In the genomic region with DNA sequence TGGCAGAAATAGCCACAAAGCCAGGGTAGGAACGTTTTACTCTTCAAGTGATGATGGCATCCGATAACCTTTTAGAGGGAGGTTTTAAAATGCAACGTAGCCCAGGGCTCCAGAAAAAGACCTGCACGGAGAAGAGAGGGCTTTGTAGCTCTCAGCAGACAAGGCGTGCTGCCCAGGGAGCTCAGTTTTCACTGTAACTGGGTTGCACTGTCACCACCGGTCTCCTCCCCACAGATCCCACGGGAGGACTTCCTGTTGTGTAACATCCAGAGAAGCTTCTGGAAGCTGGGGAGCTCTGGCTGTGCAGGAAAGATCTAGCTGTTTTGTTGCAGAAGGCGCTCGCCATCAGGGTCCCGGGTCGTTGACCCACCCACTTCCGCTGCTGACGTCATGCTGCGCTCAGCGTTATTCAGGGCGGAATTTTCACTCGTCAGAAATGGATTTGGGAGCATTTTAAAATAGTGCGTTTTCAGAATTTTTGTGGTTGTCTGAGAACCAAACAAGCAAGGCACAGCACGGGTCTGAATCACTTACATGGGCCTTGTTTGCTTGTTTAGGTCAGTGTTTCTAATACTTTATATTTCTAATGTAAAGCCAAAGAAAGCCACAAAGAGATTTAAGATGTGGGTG, we compare ENCODE assay signal across 10 cellular contexts. TPM values are rescaled to one million over a fixed set of nuclear protein-coding genes. Genes with fewer than 3 reads are reported as not detected.
DNase-seq lines count a peak whose midpoint lies in the region; ATAC-seq and TF ChIP-seq lines count a peak whose summit lies in the region.
"Had no signal": no experiment of that assay in that cellular context is flagged by ENCODE, and none has a peak within 500 bp of the region (broad histone marks: within the 10 kb centered on the region; RNA-seq: fewer than 3 reads in every experiment).

No MANE protein-coding gene starts in this region.

- peak overlapping the region; percentile 60 to 68 for H3K27ac ChIP-seq in ovary

- TF ChIP-seq CTCF in AG10803 (conservative IDR thresholded peaks at IDR 0.05; ENCODE audit: low read length) (no peak), glutamatergic neuron (IDR thresholded peaks at IDR 0.05; ENCODE audit: partially characterized antibody, unreplicated experiment) (no peak), ovary (IDR thresholded peaks at IDR 0.05) (no peak)

- intact Hi-C loops in ovary (cut with DNase I): no loop called here

- DNase-seq in AG10803 (ENCODE audit: low read depth): peak; percentile 88
- DNase-seq in T1000 (lab: John Stamatoyannopoulos, UW): peak; percentile 87
- no peak for DNase-seq in glutamatergic neuron
- DNase-seq in ovary: peak; percentile 75 to 87 (median 83)
- no peak for DNase-seq in DMS53 treated with DMSO at 0.1 percent for 48 hours (lab: John Stamatoyannopoulos, UW; ENCODE audit: unreplicated experiment)
- no peak for DNase-seq in activated CD8-positive, alpha-beta memory T cell treated with anti-CD3 and anti-CD28 coated beads, Interleukin-2, amount 10 ng/mL, durations not matched to agents 7 days and 5 days
- DNase-seq in NCI-H1105 (lab: John Stamatoyannopoulos, UW): no peak
- DNase-seq in KG1 (lab: John Stamatoyannopoulos, UW): no peak
- DNase-seq: CD4-positive, alpha-beta T cell had no signal

- peak overlapping the region; percentile 66 for H3K27ac Mint-ChIP-seq in glutamatergic neuron (ENCODE audit: unreplicated experiment)
- H3K27ac Mint-ChIP-seq in activated CD8-positive, alpha-beta memory T cell treated with anti-CD3 and anti-CD28 coated beads, Interleukin-2, amount 10 ng/mL, durations not matched to agents 7 days and 5 days: no peak overlapping the region
- H3K27ac Mint-ChIP-seq: CD4-positive, alpha-beta T cell had no signal

- peaks cover 41% of the 10 kb centered on the region for H3K4me1 Mint-ChIP-seq in glutamatergic neuron (ENCODE audit: low read depth, unreplicated experiment)
- no peaks in the 10 kb centered on the region for H3K4me1 Mint-ChIP-seq in activated CD8-positive, alpha-beta memory T cell treated with anti-CD3 and anti-CD28 coated beads, Interleukin-2, amount 10 ng/mL, durations not matched to agents 7 days and 5 days

- peaks cover 6% of the 10 kb centered on the region for H3K9me3 Mint-ChIP-seq in glutamatergic neuron (ENCODE audit: unreplicated experiment)
- H3K9me3 Mint-ChIP-seq in activated CD8-positive, alpha-beta memory T cell treated with anti-CD3 and anti-CD28 coated beads, Interleukin-2, amount 10 ng/mL, durations not matched to agents 7 days and 5 days (ENCODE audit: low read depth): no peaks in the 10 kb centered on the region
- H3K9me3 Mint-ChIP-seq: CD4-positive, alpha-beta T cell had no signal

- ATAC-seq in activated CD8-positive, alpha-beta memory T cell treated with anti-CD3 and anti-CD28 coated beads, Interleukin-2, amount 10 ng/mL, durations not matched to agents 7 days and 5 days: no peak
- ATAC-seq: Panc1 had no signal

- no peak for TF ChIP-seq EP300 in ovary (IDR thresholded peaks at IDR 0.05)

- H3K4me3 ChIP-seq in AG10803 (ENCODE audit: low read length) (no peak overlapping the region; the same call in 1 of the 2 replicates), ovary (no peak overlapping the region)

- 35 to 48% (median 43%) methylated on average over 19 of the region's 19 CpGs for WGBS in ovary, 3 donors

- H3K36me3 ChIP-seq in ovary: no peaks in the 10 kb centered on the region

- H3K4me3 Mint-ChIP-seq in glutamatergic neuron (ENCODE audit: unreplicated experiment): peak overlapping the region; percentile 47
- no peak overlapping the region for H3K4me3 Mint-ChIP-seq in activated CD8-positive, alpha-beta memory T cell treated with anti-CD3 and anti-CD28 coated beads, Interleukin-2, amount 10 ng/mL, durations not matched to agents 7 days and 5 days
- H3K4me3 Mint-ChIP-seq: CD4-positive, alpha-beta T cell had no signal

- CTCF ChIA-PET in activated CD8-positive, alpha-beta memory T cell treated with anti-CD3 and anti-CD28 coated beads, Interleukin-2, amount 10 ng/mL, durations not matched to agents 7 days and 5 days (lab: Charles Lee): no interaction called here

- H3K36me3 Mint-ChIP-seq in glutamatergic neuron (ENCODE audit: unreplicated experiment): no peaks in the 10 kb centered on the region
- H3K36me3 Mint-ChIP-seq in activated CD8-positive, alpha-beta memory T cell treated with anti-CD3 and anti-CD28 coated beads, Interleukin-2, amount 10 ng/mL, durations not matched to agents 7 days and 5 days: no peaks in the 10 kb centered on the region

- no peak for TF ChIP-seq POLR2A in ovary (IDR thresholded peaks at IDR 0.05)

- H3K27me3 Mint-ChIP-seq in glutamatergic neuron (ENCODE audit: unreplicated experiment): peaks cover 8% of the 10 kb centered on the region
- no peaks in the 10 kb centered on the region for H3K27me3 Mint-ChIP-seq in activated CD8-positive, alpha-beta memory T cell treated with anti-CD3 and anti-CD28 coated beads, Interleukin-2, amount 10 ng/mL, durations not matched to agents 7 days and 5 days
- H3K27me3 Mint-ChIP-seq: CD4-positive, alpha-beta T cell had no signal

- H3K9me3 ChIP-seq in ovary: no peaks in the 10 kb centered on the region

- peaks cover 4% of the 10 kb centered on the region for H3K4me1 ChIP-seq in ovary (ENCODE audit: insufficient read depth)

- no peaks in the 10 kb centered on the region for H3K27me3 ChIP-seq in ovary

RNA-seq across cellular contexts. Expression of a gene that starts 50.8 kb away (rescaled TPM):
- 127 TPM for total RNA-seq in glutamatergic neuron (ENCODE audit: unreplicated experiment)
- total RNA-seq in ovary: 10 to 100 TPM; 14.8 to 72.7 (median 36.2) TPM
- 10 to 100 TPM in 1 of 2 donors, 1 to 10 TPM in 1; 6.6 to 25.3 TPM for polyA plus RNA-seq in ovary
- 10 to 100 TPM; 40.0 to 43.5 TPM for total RNA-seq in activated CD8-positive, alpha-beta memory T cell treated with anti-CD3 and anti-CD28 coated beads, Interleukin-2, amount 10 ng/mL, durations not matched to agents 7 days and 5 days

Comparison
In these comparisons a context has a peak if more than half of its experiments do, and no peak if none do; other contexts are left out.
1. DNase-seq: peak in AG10803 (single experiment), T1000 (single experiment) and ovary (5 of 5); none in glutamatergic neuron (single experiment), DMS53 treated with DMSO at 0.1 percent for 48 hours (single experiment), activated CD8-positive, alpha-beta memory T cell treated with anti-CD3 and anti-CD28 coated beads, Interleukin-2, amount 10 ng/mL, durations not matched to agents 7 days and 5 days (single experiment), NCI-H1105 (single experiment) and KG1 (single experiment).